8 cellular contexts compared by ENCODE assay signal in the genomic region with DNA sequence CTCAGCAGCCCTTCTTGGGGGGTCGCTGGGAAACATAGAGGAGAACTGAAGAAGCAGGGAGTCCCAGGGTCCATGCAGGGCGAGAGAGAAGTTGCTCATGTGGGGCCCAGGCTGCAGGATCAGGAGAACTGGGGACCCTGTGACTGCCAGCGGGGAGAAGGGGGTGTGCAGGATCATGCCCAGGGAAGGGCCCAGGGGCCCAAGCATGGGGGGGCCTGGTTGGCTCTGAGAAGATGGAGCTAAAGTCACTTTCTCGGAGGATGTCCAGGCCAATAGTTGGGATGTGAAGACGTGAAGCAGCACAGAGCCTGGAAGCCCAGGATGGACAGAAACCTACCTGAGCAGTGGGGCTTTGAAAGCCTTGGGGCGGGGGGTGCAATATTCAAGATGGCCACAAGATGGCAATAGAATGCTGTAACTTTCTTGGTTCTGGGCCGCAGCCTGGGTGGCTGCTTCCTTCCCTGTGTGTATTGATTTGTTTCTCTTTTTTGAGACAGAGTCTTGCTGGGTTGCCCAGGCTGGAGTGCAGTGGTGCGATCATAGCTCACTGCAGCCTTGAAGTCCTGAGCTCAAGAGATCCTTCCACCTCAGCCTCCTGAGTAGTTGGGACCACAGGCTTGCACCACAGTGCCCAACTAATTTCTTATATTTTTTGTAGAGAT. TPM values are rescaled to one million over a fixed set of nuclear protein-coding genes. Genes with fewer than 3 reads are reported as not detected.
A peak's percentile ranks its signal among the peaks of the same experiment; 100 is the strongest.
DNase-seq lines count a peak whose midpoint lies in the region; ATAC-seq and TF ChIP-seq lines count a peak whose summit lies in the region.

No MANE protein-coding gene starts in this region.

- H3K79me2 ChIP-seq in KMS-11 (ENCODE audit: insufficient read depth, low read depth): no peaks in the 10 kb centered on the region

- DNase-seq in EL: peak; percentile 62
- DNase-seq in RPMI8226: peak; percentile 75
- DNase-seq in activated T-helper 1 cell treated with anti-CD3 and anti-CD28 coated beads, Interleukin-12 subunit alpha, Interleukin-12 subunit beta, Interleukin-2, Interleukin-4 antibody, amounts not matched to agents 30 ng/mL and 10 ng/mL and 1 ng/mL, durations not matched to agents 14 hours and 24 hours and 36 hours (ENCODE audit: low spot score): peak; percentile 63
- DNase-seq in fibroblast of the aortic adventitia (ENCODE audit: low read depth): peak; percentile 69
- peak; percentile 91 for DNase-seq in superior temporal gyrus (ENCODE audit: extremely low spot score)

- no peaks in the 10 kb centered on the region for H4K20me1 ChIP-seq in KMS-11 (ENCODE audit: insufficient read depth)

- intact Hi-C loops in activated T-helper 1 cell treated with anti-CD3 and anti-CD28 coated beads, Interleukin-12 subunit alpha, Interleukin-12 subunit beta, Interleukin-2, Interleukin-4 antibody, amounts not matched to agents 30 ng/mL and 10 ng/mL and 1 ng/mL, durations not matched to agents 14 hours and 24 hours and 36 hours (cut with micrococcal nuclease): loop anchor here (1.0 to 10.0 kb wide), 5 partner anchors 42 to 418 kb away; no protein-coding TSS in a partner anchor

- H2AFZ ChIP-seq in KMS-11 (ENCODE audit: low read depth): 0 out of 2 replicates have a peak overlapping the region, but pooled peaks have one; percentile 9

- H3K4me3 Mint-ChIP-seq in activated T-helper 1 cell treated with anti-CD3 and anti-CD28 coated beads, Interleukin-12 subunit alpha, Interleukin-12 subunit beta, Interleukin-2, Interleukin-4 antibody, amounts not matched to agents 30 ng/mL and 10 ng/mL and 1 ng/mL, durations not matched to agents 14 hours and 24 hours and 36 hours: no peak overlapping the region

- no peaks in the 10 kb centered on the region for H3K36me3 ChIP-seq in KMS-11 (ENCODE audit: insufficient read depth)
- no peaks in the 10 kb centered on the region for H3K36me3 ChIP-seq in neutrophil

- H3K27ac ChIP-seq in KMS-11 (no peak overlapping the region), neutrophil (no peak overlapping the region)

- H3K9me3 ChIP-seq in neutrophil: no peaks in the 10 kb centered on the region

- no peak overlapping the region for H3K9ac ChIP-seq in KMS-11

- no peaks in the 10 kb centered on the region for H3K9me3 Mint-ChIP-seq in activated T-helper 1 cell treated with anti-CD3 and anti-CD28 coated beads, Interleukin-12 subunit alpha, Interleukin-12 subunit beta, Interleukin-2, Interleukin-4 antibody, amounts not matched to agents 30 ng/mL and 10 ng/mL and 1 ng/mL, durations not matched to agents 14 hours and 24 hours and 36 hours

- no peaks in the 10 kb centered on the region for H3K36me3 Mint-ChIP-seq in activated T-helper 1 cell treated with anti-CD3 and anti-CD28 coated beads, Interleukin-12 subunit alpha, Interleukin-12 subunit beta, Interleukin-2, Interleukin-4 antibody, amounts not matched to agents 30 ng/mL and 10 ng/mL and 1 ng/mL, durations not matched to agents 14 hours and 24 hours and 36 hours (ENCODE audit: low read depth)

- ATAC-seq in HG03342 (IDR thresholded peaks at IDR 0.05; ENCODE audit: unreplicated experiment): no peak

- no peak overlapping the region for H3K27ac Mint-ChIP-seq in activated T-helper 1 cell treated with anti-CD3 and anti-CD28 coated beads, Interleukin-12 subunit alpha, Interleukin-12 subunit beta, Interleukin-2, Interleukin-4 antibody, amounts not matched to agents 30 ng/mL and 10 ng/mL and 1 ng/mL, durations not matched to agents 14 hours and 24 hours and 36 hours

- peaks cover 8% of the 10 kb centered on the region for H3K4me1 Mint-ChIP-seq in activated T-helper 1 cell treated with anti-CD3 and anti-CD28 coated beads, Interleukin-12 subunit alpha, Interleukin-12 subunit beta, Interleukin-2, Interleukin-4 antibody, amounts not matched to agents 30 ng/mL and 10 ng/mL and 1 ng/mL, durations not matched to agents 14 hours and 24 hours and 36 hours (ENCODE audit: low read depth)

- H3K4me3 ChIP-seq in KMS-11 (IDR thresholded peaks at IDR 0.05; ENCODE audit: insufficient read depth, low read depth, low read length) (no peak overlapping the region), fibroblast of the aortic adventitia (ENCODE audit: low read depth, low read length) (no peak overlapping the region), neutrophil (ENCODE audit: low read depth in 1 of 2, low read length in 1 of 2) (no peak overlapping the region)

- H3K4me1 ChIP-seq in KMS-11 (ENCODE audit: low read depth, poor library complexity, severe bottlenecking): peaks cover 6% of the 10 kb centered on the region
- no peaks in the 10 kb centered on the region for H3K4me1 ChIP-seq in neutrophil (ENCODE audit: control insufficient read depth in 1 of 2, insufficient read depth in 1 of 2, low read depth in 1 of 2, low read length in 1 of 2)

- no peak overlapping the region for H3K4me2 ChIP-seq in KMS-11

- H3K27me3 ChIP-seq in KMS-11 (ENCODE audit: insufficient read depth, low read depth) (no peaks in the 10 kb centered on the region), neutrophil (no peaks in the 10 kb centered on the region)

- H3K27me3 Mint-ChIP-seq in activated T-helper 1 cell treated with anti-CD3 and anti-CD28 coated beads, Interleukin-12 subunit alpha, Interleukin-12 subunit beta, Interleukin-2, Interleukin-4 antibody, amounts not matched to agents 30 ng/mL and 10 ng/mL and 1 ng/mL, durations not matched to agents 14 hours and 24 hours and 36 hours (ENCODE audit: insufficient read depth): peaks cover 6% of the 10 kb centered on the region

- TF ChIP-seq CTCF in KMS-11 (conservative IDR thresholded peaks at IDR 0.05; ENCODE audit: low read depth, low read length) (peak; percentile 98), fibroblast of the aortic adventitia (IDR thresholded peaks at IDR 0.05; ENCODE audit: insufficient read depth, low read length) (peak; percentile 88), neutrophil (IDR thresholded peaks at IDR 0.05) (peak; percentile 95)

RNA-seq across cellular contexts. Expression of gene STH, which starts 3.4 kb away (rescaled TPM):
- not detected in 2 replicates for total RNA-seq in activated T-helper 1 cell treated with anti-CD3 and anti-CD28 coated beads, Interleukin-12 subunit alpha, Interleukin-12 subunit beta, Interleukin-2, Interleukin-4 antibody, amounts not matched to agents 30 ng/mL and 10 ng/mL and 1 ng/mL, durations not matched to agents 14 hours and 24 hours and 36 hours
- not detected in 2 replicates for total RNA-seq in fibroblast of the aortic adventitia (ENCODE audit: low replicate concordance)
